ENCODE assay signal across 1 cellular context in the genomic region with DNA sequence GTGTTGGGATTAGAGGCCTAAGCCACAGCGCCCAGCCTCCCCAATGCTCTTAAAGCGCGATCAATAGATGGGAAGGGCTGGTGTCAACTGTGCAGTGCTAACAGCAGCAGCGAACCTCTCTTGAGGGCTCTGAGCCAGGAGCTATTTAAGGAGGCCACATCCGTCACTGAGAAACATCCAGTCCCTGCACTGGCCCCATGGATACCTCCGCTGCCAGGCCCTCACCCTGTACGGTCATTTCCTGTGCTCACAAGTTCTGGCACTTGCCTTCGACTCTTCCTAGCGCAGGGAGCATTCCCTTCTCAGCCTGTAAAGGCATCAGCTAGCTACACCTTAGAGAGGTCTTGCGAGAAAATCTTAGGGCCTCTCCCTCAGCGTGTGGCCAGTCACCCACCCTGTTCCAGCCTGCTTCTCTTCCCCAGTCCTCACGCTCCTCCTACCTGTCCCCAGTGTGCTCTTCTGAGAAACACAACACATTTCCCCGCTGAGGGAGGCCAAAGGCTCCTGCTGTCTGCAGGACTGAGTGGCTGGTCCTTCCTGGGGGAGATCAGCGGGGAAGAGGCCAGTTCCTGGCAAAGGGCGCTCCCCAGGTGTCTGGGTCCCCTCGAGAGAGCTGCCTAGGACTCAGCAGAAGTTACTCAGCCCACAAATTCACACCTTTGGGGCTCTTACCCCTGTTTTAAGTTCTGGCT.
TF ChIP-seq lines count a peak whose summit lies in the region.

No MANE protein-coding gene starts in this region.

TF ChIP-seq in SK-N-SH treated with all-trans-retinoic acid at 6 μM for 48 hours, 23 proteins besides CTCF, POLR2A, EP300 and RAD21 (continued from another document):
- TF ChIP-seq, protein P1, sequence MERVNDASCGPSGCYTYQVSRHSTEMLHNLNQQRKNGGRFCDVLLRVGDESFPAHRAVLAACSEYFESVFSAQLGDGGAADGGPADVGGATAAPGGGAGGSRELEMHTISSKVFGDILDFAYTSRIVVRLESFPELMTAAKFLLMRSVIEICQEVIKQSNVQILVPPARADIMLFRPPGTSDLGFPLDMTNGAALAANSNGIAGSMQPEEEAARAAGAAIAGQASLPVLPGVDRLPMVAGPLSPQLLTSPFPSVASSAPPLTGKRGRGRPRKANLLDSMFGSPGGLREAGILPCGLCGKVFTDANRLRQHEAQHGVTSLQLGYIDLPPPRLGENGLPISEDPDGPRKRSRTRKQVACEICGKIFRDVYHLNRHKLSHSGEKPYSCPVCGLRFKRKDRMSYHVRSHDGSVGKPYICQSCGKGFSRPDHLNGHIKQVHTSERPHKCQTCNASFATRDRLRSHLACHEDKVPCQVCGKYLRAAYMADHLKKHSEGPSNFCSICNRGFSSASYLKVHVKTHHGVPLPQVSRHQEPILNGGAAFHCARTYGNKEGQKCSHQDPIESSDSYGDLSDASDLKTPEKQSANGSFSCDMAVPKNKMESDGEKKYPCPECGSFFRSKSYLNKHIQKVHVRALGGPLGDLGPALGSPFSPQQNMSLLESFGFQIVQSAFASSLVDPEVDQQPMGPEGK (CRISPR knock-in tag; IDR thresholded peaks at IDR 0.05; ENCODE audit: borderline replicate concordance): no peak
- TF ChIP-seq ZC3H10 (CRISPR knock-in tag; IDR thresholded peaks at IDR 0.05): no peak
- TF ChIP-seq ISL1 (CRISPR knock-in tag; IDR thresholded peaks at IDR 0.05): no peak
- TF ChIP-seq SNAI2 (CRISPR knock-in tag; IDR thresholded peaks at IDR 0.05): no peak
- no peak for TF ChIP-seq CSDC2 (CRISPR knock-in tag; IDR thresholded peaks at IDR 0.05)
- TF ChIP-seq, protein P2, sequence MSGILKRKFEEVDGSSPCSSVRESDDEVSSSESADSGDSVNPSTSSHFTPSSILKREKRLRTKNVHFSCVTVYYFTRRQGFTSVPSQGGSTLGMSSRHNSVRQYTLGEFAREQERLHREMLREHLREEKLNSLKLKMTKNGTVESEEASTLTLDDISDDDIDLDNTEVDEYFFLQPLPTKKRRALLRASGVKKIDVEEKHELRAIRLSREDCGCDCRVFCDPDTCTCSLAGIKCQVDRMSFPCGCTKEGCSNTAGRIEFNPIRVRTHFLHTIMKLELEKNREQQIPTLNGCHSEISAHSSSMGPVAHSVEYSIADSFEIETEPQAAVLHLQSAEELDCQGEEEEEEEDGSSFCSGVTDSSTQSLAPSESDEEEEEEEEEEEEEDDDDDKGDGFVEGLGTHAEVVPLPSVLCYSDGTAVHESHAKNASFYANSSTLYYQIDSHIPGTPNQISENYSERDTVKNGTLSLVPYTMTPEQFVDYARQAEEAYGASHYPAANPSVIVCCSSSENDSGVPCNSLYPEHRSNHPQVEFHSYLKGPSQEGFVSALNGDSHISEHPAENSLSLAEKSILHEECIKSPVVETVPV (CRISPR knock-in tag; IDR thresholded peaks at IDR 0.05): no peak
- TF ChIP-seq OSR1 (CRISPR knock-in tag; IDR thresholded peaks at IDR 0.05): no peak
